39 cellular contexts compared by ENCODE assay signal in the genomic region with DNA sequence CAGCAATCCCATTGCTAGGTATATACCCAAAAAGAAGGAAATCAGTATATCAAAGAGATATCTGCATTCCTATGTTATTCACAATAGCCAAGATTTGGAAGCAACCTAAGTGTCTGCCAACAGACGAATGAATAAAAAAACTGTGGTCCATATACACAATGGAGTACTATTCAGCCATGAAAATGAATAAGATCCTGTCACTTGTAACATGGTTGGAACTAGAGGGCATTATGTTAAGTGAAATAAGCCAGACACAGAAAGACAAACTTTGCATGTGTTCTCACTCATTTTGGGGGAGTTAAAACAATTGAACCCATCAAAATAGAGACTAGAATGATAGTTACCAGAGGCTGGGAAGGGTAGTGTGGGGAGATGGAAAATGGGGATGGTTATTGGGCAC.
"Had no signal": no experiment of that assay in that cellular context is flagged by ENCODE, and none has a peak within 500 bp of the region (broad histone marks: within the 10 kb centered on the region; RNA-seq: fewer than 3 reads in every experiment).

No MANE protein-coding gene starts in this region.

- H3K4me1 Mint-ChIP-seq: activated naive CD4-positive, alpha-beta T cell treated with anti-CD3 and anti-CD28 coated beads, Interleukin-2, amount 10 ng/mL, durations not matched to agents 7 days and 5 days; activated naive CD4-positive, alpha-beta T cell treated with anti-CD3 and anti-CD28 coated beads, Interleukin-2, amount 50 U/mL, for 24 hours; activated naive CD8-positive, alpha-beta T cell treated with anti-CD3 and anti-CD28 coated beads for 36 hours; activated naive CD8-positive, alpha-beta T cell treated with anti-CD3 and anti-CD28 coated beads, Interleukin-2, amount 10 ng/mL, durations not matched to agents 7 days and 5 days; activated naive CD8-positive, alpha-beta T cell treated with anti-CD3 and anti-CD28 coated beads, Interleukin-2, amount 50 U/mL, for 24 hours; activated T-helper 17 cell treated with anti-CD3 and anti-CD28 coated beads, Interleukin-2, amount 50 U/mL, for 72 hours; central memory CD8-positive, alpha-beta T cell had no signal

- H3K4me3 Mint-ChIP-seq: activated naive CD4-positive, alpha-beta T cell treated with anti-CD3 and anti-CD28 coated beads for 36 hours; activated naive CD4-positive, alpha-beta T cell treated with anti-CD3 and anti-CD28 coated beads, Interleukin-2, amount 10 ng/mL, durations not matched to agents 7 days and 5 days; activated naive CD4-positive, alpha-beta T cell treated with anti-CD3 and anti-CD28 coated beads, Interleukin-2, amount 50 U/mL, for 24 hours; activated naive CD8-positive, alpha-beta T cell; activated naive CD8-positive, alpha-beta T cell treated with anti-CD3 and anti-CD28 coated beads for 36 hours; activated naive CD8-positive, alpha-beta T cell treated with anti-CD3 and anti-CD28 coated beads, Interleukin-2, amount 10 ng/mL, durations not matched to agents 7 days and 5 days; activated naive CD8-positive, alpha-beta T cell treated with anti-CD3 and anti-CD28 coated beads, Interleukin-2, amount 50 U/mL, for 24 hours; activated T-cell treated with anti-CD3 and anti-CD28 coated beads, Interleukin-2, amount 50 U/mL, for 24 hours; activated T-cell treated with anti-CD3 and anti-CD28 coated beads, Interleukin-2, amount 50 U/mL, for 4 hours; activated T-cell treated with anti-CD3 and anti-CD28 coated beads, Interleukin-2, amount 50 U/mL, for 72 hours; activated T-helper 1 cell treated with anti-CD3 and anti-CD28 coated beads, Interleukin-12 subunit alpha, Interleukin-12 subunit beta, Interleukin-2, Interleukin-4 antibody, amounts not matched to agents 30 ng/mL and 10 ng/mL and 1 ng/mL, durations not matched to agents 14 hours and 24 hours and 36 hours; activated T-helper 17 cell treated with anti-CD3 and anti-CD28 coated beads, Interleukin-2, amount 50 U/mL, for 72 hours; brain; central memory CD8-positive, alpha-beta T cell had no signal

- H3K36me3 ChIP-seq: adrenal gland, ascending aorta, brain microvascular endothelial cell, breast epithelium, cardiac muscle cell had no signal

- FAIRE-seq: astrocyte, bronchial epithelial cell, colon had no signal

- DNase-seq: activated effector memory CD4-positive, alpha-beta T cell treated with anti-CD3 and anti-CD28 coated beads, Interleukin-2, amount 50 U/mL, for 16 hours; activated effector memory CD4-positive, alpha-beta T cell treated with Interleukin-2 at 50 U/mL for 16 hours; activated gamma-delta T cell; activated gamma-delta T cell treated with Interleukin-2 at 50 U/mL for 16 hours; activated naive CD4-positive, alpha-beta T cell; activated naive CD4-positive, alpha-beta T cell treated with anti-CD3 and anti-CD28 coated beads for 36 hours; activated naive CD4-positive, alpha-beta T cell treated with anti-CD3 and anti-CD28 coated beads, Interleukin-2, amount 10 ng/mL, durations not matched to agents 7 days and 5 days; activated naive CD4-positive, alpha-beta T cell treated with anti-CD3 and anti-CD28 coated beads, Interleukin-2, amount 50 U/mL, for 16 hours; activated naive CD4-positive, alpha-beta T cell treated with Interleukin-2 at 50 U/mL for 16 hours; activated naive CD8-positive, alpha-beta T cell treated with anti-CD3 and anti-CD28 coated beads for 36 hours; activated naive CD8-positive, alpha-beta T cell treated with anti-CD3 and anti-CD28 coated beads, Interleukin-2, amount 10 ng/mL, durations not matched to agents 7 days and 5 days; activated naive CD8-positive, alpha-beta T cell treated with anti-CD3 and anti-CD28 coated beads, Interleukin-2, amount 50 U/mL, for 24 hours; activated T-cell treated with anti-CD3 and anti-CD28 coated beads, Interleukin-2, amount 50 U/mL, for 24 hours; activated T-cell treated with anti-CD3 and anti-CD28 coated beads, Interleukin-2, amount 50 U/mL, for 4 hours; activated T-cell treated with anti-CD3 and anti-CD28 coated beads, Interleukin-2, amount 50 U/mL, for 48 hours; activated T-cell treated with anti-CD3 and anti-CD28 coated beads, Interleukin-2, amount 50 U/mL, for 72 hours; adrenal gland; amniotic stem cell; amygdala; anterior cingulate cortex; aorta; body of pancreas; brain microvascular endothelial cell; caudate nucleus; central memory CD4-positive, alpha-beta T cell had no signal

- H3K4me1 ChIP-seq: body of pancreas, breast epithelium had no signal

- H3K9me3 Mint-ChIP-seq: activated naive CD4-positive, alpha-beta T cell treated with anti-CD3 and anti-CD28 coated beads for 36 hours; activated naive CD4-positive, alpha-beta T cell treated with anti-CD3 and anti-CD28 coated beads, Interleukin-2, amount 10 ng/mL, durations not matched to agents 7 days and 5 days; activated naive CD4-positive, alpha-beta T cell treated with anti-CD3 and anti-CD28 coated beads, Interleukin-2, amount 50 U/mL, for 24 hours; activated naive CD4-positive, alpha-beta T cell treated with anti-CD3 and anti-CD28 coated beads, Interleukin-2, amount 50 U/mL, for 72 hours; activated naive CD8-positive, alpha-beta T cell treated with anti-CD3 and anti-CD28 coated beads for 36 hours; activated naive CD8-positive, alpha-beta T cell treated with anti-CD3 and anti-CD28 coated beads, Interleukin-2, amount 10 ng/mL, durations not matched to agents 7 days and 5 days; activated naive CD8-positive, alpha-beta T cell treated with anti-CD3 and anti-CD28 coated beads, Interleukin-2, amount 50 U/mL, for 24 hours; activated T-cell treated with anti-CD3 and anti-CD28 coated beads, Interleukin-2, amount 50 U/mL, for 24 hours; activated T-cell treated with anti-CD3 and anti-CD28 coated beads, Interleukin-2, amount 50 U/mL, for 4 hours; activated T-cell treated with anti-CD3 and anti-CD28 coated beads, Interleukin-2, amount 50 U/mL, for 72 hours; activated T-helper 1 cell treated with anti-CD3 and anti-CD28 coated beads, Interleukin-12 subunit alpha, Interleukin-12 subunit beta, Interleukin-2, Interleukin-4 antibody, amounts not matched to agents 30 ng/mL and 10 ng/mL and 1 ng/mL, durations not matched to agents 14 hours and 24 hours and 36 hours; activated T-helper 17 cell treated with anti-CD3 and anti-CD28 coated beads, Interleukin-2, amount 50 U/mL, for 72 hours; activated T-helper 2 cell treated with anti-CD3 and anti-CD28 coated beads, Interferon-gamma antibody, Interleukin-2, Interleukin-4, amounts not matched to agents 10 μg/mL and 5 μg/mL and 100 μg/mL, durations not matched to agents 14 hours and 24 hours and 36 hours; central memory CD8-positive, alpha-beta T cell had no signal

- H3K27me3 ChIP-seq: adrenal gland, ascending aorta, body of pancreas, brain microvascular endothelial cell, breast epithelium, cardiac muscle cell had no signal

- H3K27ac ChIP-seq: adrenal gland, ascending aorta, body of pancreas, brain microvascular endothelial cell, breast epithelium, cardiac muscle cell had no signal

- H3K9me3 ChIP-seq: adrenal gland, ascending aorta, body of pancreas, breast epithelium had no signal

- H3K36me3 Mint-ChIP-seq: activated naive CD4-positive, alpha-beta T cell treated with anti-CD3 and anti-CD28 coated beads, Interleukin-2, amount 10 ng/mL, durations not matched to agents 7 days and 5 days; activated naive CD4-positive, alpha-beta T cell treated with anti-CD3 and anti-CD28 coated beads, Interleukin-2, amount 50 U/mL, for 24 hours; activated naive CD4-positive, alpha-beta T cell treated with anti-CD3 and anti-CD28 coated beads, Interleukin-2, amount 50 U/mL, for 72 hours; activated naive CD8-positive, alpha-beta T cell; activated naive CD8-positive, alpha-beta T cell treated with anti-CD3 and anti-CD28 coated beads for 36 hours; activated naive CD8-positive, alpha-beta T cell treated with anti-CD3 and anti-CD28 coated beads, Interleukin-2, amount 10 ng/mL, durations not matched to agents 7 days and 5 days; brain had no signal

- H3K4me3 ChIP-seq: adrenal gland, ascending aorta, body of pancreas, breast epithelium, cardiac muscle cell had no signal

- ATAC-seq: activated naive CD4-positive, alpha-beta T cell treated with anti-CD3 and anti-CD28 coated beads, Interleukin-2, amount 50 U/mL, for 72 hours; activated naive CD8-positive, alpha-beta T cell treated with anti-CD3 and anti-CD28 coated beads, Interleukin-2, amount 50 U/mL, for 24 hours; activated T-cell treated with anti-CD3 and anti-CD28 coated beads, Interleukin-2, amount 50 U/mL, for 4 hours; activated T-cell treated with anti-CD3 and anti-CD28 coated beads, Interleukin-2, amount 50 U/mL, for 72 hours; activated T-helper 17 cell treated with anti-CD3 and anti-CD28 coated beads, Interleukin-2, amount 50 U/mL, for 72 hours; body of pancreas had no signal

- H3K27ac Mint-ChIP-seq: activated naive CD4-positive, alpha-beta T cell treated with anti-CD3 and anti-CD28 coated beads for 36 hours; activated naive CD4-positive, alpha-beta T cell treated with anti-CD3 and anti-CD28 coated beads, Interleukin-2, amount 10 ng/mL, durations not matched to agents 7 days and 5 days; activated naive CD4-positive, alpha-beta T cell treated with anti-CD3 and anti-CD28 coated beads, Interleukin-2, amount 50 U/mL, for 24 hours; activated naive CD4-positive, alpha-beta T cell treated with anti-CD3 and anti-CD28 coated beads, Interleukin-2, amount 50 U/mL, for 72 hours; activated naive CD8-positive, alpha-beta T cell; activated naive CD8-positive, alpha-beta T cell treated with anti-CD3 and anti-CD28 coated beads for 36 hours; activated naive CD8-positive, alpha-beta T cell treated with anti-CD3 and anti-CD28 coated beads, Interleukin-2, amount 10 ng/mL, durations not matched to agents 7 days and 5 days; activated naive CD8-positive, alpha-beta T cell treated with anti-CD3 and anti-CD28 coated beads, Interleukin-2, amount 50 U/mL, for 24 hours; activated T-cell treated with anti-CD3 and anti-CD28 coated beads, Interleukin-2, amount 50 U/mL, for 24 hours; activated T-cell treated with anti-CD3 and anti-CD28 coated beads, Interleukin-2, amount 50 U/mL, for 72 hours; activated T-helper 1 cell treated with anti-CD3 and anti-CD28 coated beads, Interleukin-12 subunit alpha, Interleukin-12 subunit beta, Interleukin-2, Interleukin-4 antibody, amounts not matched to agents 30 ng/mL and 10 ng/mL and 1 ng/mL, durations not matched to agents 14 hours and 24 hours and 36 hours; activated T-helper 17 cell treated with anti-CD3 and anti-CD28 coated beads, Interleukin-2, amount 50 U/mL, for 72 hours; activated T-helper 2 cell treated with anti-CD3 and anti-CD28 coated beads, Interferon-gamma antibody, Interleukin-2, Interleukin-4, amounts not matched to agents 10 μg/mL and 5 μg/mL and 100 μg/mL, durations not matched to agents 14 hours and 24 hours and 36 hours had no signal
